9 cellular contexts compared by ENCODE assay signal in the genomic region with DNA sequence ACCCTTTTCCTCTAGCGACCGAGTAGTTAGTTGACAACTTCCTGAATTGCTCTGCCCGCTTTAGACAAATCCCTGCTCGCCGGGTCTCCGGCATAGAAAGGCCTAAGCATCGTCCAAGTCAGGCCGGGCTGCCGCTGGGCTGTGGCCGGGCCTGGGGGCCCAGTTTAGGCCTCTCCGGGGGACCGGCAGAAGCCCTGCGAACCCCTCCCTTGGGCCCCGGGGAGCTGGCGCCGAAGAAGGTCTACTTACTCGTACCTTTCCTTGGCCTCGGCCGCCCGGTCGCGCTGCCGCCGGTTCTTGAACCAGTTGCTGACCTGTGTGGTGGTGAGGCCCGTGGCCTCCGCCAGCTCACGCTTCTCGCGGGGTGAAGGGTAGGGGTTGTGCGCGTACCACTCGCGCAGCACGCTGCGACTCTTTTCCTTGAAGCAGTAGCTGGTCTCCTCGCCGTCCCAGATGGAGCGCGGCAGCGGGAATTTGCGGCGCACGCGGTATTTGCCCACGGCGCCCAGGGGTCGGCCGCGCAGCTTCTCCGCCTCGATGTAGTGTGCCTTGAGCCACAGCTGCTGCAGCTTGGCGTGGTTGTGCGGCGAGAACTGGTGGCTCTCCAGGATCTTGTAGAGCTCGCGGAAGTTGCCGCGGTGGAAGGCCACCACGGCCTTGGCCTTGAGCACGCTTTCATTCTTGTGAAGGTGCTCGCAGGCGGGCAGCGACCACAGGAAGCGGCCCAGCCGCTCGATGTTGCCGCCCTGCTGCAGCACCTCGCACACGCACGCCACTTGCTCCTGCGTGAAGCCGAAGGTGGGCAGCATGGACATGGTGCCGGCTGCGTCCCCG. TPM values are rescaled to one million over a fixed set of nuclear protein-coding genes. Genes with fewer than 3 reads are reported as not detected.
DNase-seq lines count a peak whose midpoint lies in the region; ATAC-seq, FAIRE-seq and TF ChIP-seq lines count a peak whose summit lies in the region.
"Had no signal": no experiment of that assay in that cellular context is flagged by ENCODE, and none has a peak within 500 bp of the region (broad histone marks: within the 10 kb centered on the region; RNA-seq: fewer than 3 reads in every experiment).

No MANE protein-coding gene starts in this region.

- H3K4me3 ChIP-seq in Caco-2 (ENCODE audit: low read depth, low read length) = peak overlapping the region; percentile 43
- peak overlapping the region; percentile 36; the same call in 1 of the 2 replicates for H3K4me3 ChIP-seq in MM.1S (ENCODE audit: low read length)

- DNase-seq in Caco-2 (no peak), MM.1S (no peak), lung microvascular endothelial cell (ENCODE audit: low read depth in 2 of 2) (peak; percentile 21 to 38), urothelium cell line (ENCODE audit: low spot score) (no peak), NCI-H187 treated with DMSO at 0.1 percent for 48 hours (lab: John Stamatoyannopoulos, UW) (no peak), SIG-M5 treated with dmso at 0.1 percent for 504 hours (lab: John Stamatoyannopoulos, UW; ENCODE audit: unreplicated experiment) (no peak)

- H3K9me3 Mint-ChIP-seq in Caco-2 (ENCODE audit: unreplicated experiment) (no peaks in the 10 kb centered on the region), brain (peaks cover 3 to 19% (median 7%) of the 10 kb centered on the region in 5 experiments)

- CTCF ChIA-PET in Caco-2 (lab: Charles Lee) = interaction anchor here (0.6 to 1.1 kb wide), 2 partner anchors 43 to 53 kb away, joined by 3 read pairs; no protein-coding TSS in a partner anchor

- H3K4me1 ChIP-seq in Caco-2 (no peaks in the 10 kb centered on the region; the same call in 1 of the 2 replicates), MM.1S (ENCODE audit: low read length) (no peaks in the 10 kb centered on the region)

- H3K27me3 Mint-ChIP-seq in Caco-2 (ENCODE audit: insufficient read depth, unreplicated experiment) = peaks cover 20% of the 10 kb centered on the region
- H3K27me3 Mint-ChIP-seq in brain = peaks cover 99% of the 10 kb centered on the region

- H3K9me2 ChIP-seq in MM.1S (replicated peaks; ENCODE audit: insufficient read depth, low read length) = no peaks in the 10 kb centered on the region

- FAIRE-seq in urothelium cell line (lab: Jason Lieb, UNC) = peak; percentile 86
- FAIRE-seq: frontal cortex had no signal

- H3K4me1 Mint-ChIP-seq in Caco-2 (ENCODE audit: low read depth, unreplicated experiment) (no peaks in the 10 kb centered on the region), brain (peaks cover 55% of the 10 kb centered on the region)

- intact Hi-C loops in Caco-2 (cut with micrococcal nuclease; ENCODE audit: unreplicated experiment) = no loop called here

- TF ChIP-seq CTCF in Caco-2 (IDR thresholded peaks at IDR 0.05; ENCODE audit: insufficient read depth in 1 of 2, low read depth in 1 of 2, low read length in 1 of 2, severe bottlenecking in 1 of 2, unreplicated experiment in 1 of 2) = no peak
- TF ChIP-seq CTCF in MM.1S (IDR thresholded peaks at IDR 0.05; ENCODE audit: low read length) = no peak
- TF ChIP-seq CTCF in brain (conservative IDR thresholded peaks at IDR 0.05) = no peak

- BruUV-seq in Caco-2 (replicated peaks; lab: Mats Ljungman, UMichigan) = no TSS peak

- peak overlapping the region; percentile 50; the same call in 1 of the 2 replicates for H3K4me2 ChIP-seq in MM.1S (ENCODE audit: low read depth, low read length)

- no peaks in the 10 kb centered on the region for H4K20me1 ChIP-seq in MM.1S (ENCODE audit: insufficient read depth, low read length)

- no peak overlapping the region for H2AFZ ChIP-seq in MM.1S (ENCODE audit: low read length)

- H3K9me3 ChIP-seq in Caco-2 (no peaks in the 10 kb centered on the region), MM.1S (replicated peaks; ENCODE audit: insufficient read depth, low read length) (no peaks in the 10 kb centered on the region)

- no peak overlapping the region for H3K9ac ChIP-seq in MM.1S (ENCODE audit: low read length)

- no peaks in the 10 kb centered on the region for H3K79me2 ChIP-seq in MM.1S (ENCODE audit: low read length)

- POLR2A ChIA-PET in Caco-2 (lab: Charles Lee) = no interaction called here

- H3K36me3 ChIP-seq in Caco-2 (ENCODE audit: control insufficient read depth, insufficient read depth, low read length) (no peaks in the 10 kb centered on the region), MM.1S (replicated peaks; ENCODE audit: insufficient read depth, low read length) (no peaks in the 10 kb centered on the region)

- no peak for ATAC-seq in GM21786 (IDR thresholded peaks at IDR 0.05; ENCODE audit: unreplicated experiment)

- H3K27ac Mint-ChIP-seq in Caco-2 (ENCODE audit: unreplicated experiment) (peak overlapping the region; percentile 76), brain (no peak overlapping the region)

- H3K27ac ChIP-seq in MM.1S (ENCODE audit: low read length) = no peak overlapping the region

- H3F3A ChIP-seq in MM.1S (ENCODE audit: insufficient read depth, low read length) = no peaks in the 10 kb centered on the region

- H3K27me3 ChIP-seq in Caco-2 (replicated peaks; ENCODE audit: control insufficient read depth, insufficient read depth, low read length) (peaks cover 2% of the 10 kb centered on the region), MM.1S (replicated peaks; ENCODE audit: insufficient read depth, low read length) (no peaks in the 10 kb centered on the region; the same call in 1 of the 2 replicates)

- H3K4me3 Mint-ChIP-seq in Caco-2 (ENCODE audit: unreplicated experiment) (peak overlapping the region; percentile 94), brain (peak overlapping the region in 4 of 5 experiments; percentile 60 to 89 (median 77))

- no peaks in the 10 kb centered on the region for H3K36me3 Mint-ChIP-seq in Caco-2 (ENCODE audit: insufficient read depth, unreplicated experiment)
- peaks cover 10% of the 10 kb centered on the region for H3K36me3 Mint-ChIP-seq in brain

RNA-seq across cellular contexts. Expression of a gene that starts 0.7 kb away (rescaled TPM):
- total RNA-seq in Caco-2 (2022) (0.88 and 1.9 TPM in 2 replicates), lung microvascular endothelial cell (not detected in 2 replicates)
- 18.6 TPM for polyA plus RNA-seq in brain (ENCODE audit: insufficient read depth, low read depth, low replicate concordance)

Comparison
In these comparisons a context has a peak if more than half of its experiments do, and no peak if none do; other contexts are left out.
1. DNase-seq: peak in lung microvascular endothelial cell (2 of 2); none in Caco-2 (0 of 2), MM.1S (single experiment), urothelium cell line (single experiment), NCI-H187 treated with DMSO at 0.1 percent for 48 hours (single experiment) and SIG-M5 treated with dmso at 0.1 percent for 504 hours (single experiment).